32 cellular contexts compared by ENCODE assay signal in the genomic region with DNA sequence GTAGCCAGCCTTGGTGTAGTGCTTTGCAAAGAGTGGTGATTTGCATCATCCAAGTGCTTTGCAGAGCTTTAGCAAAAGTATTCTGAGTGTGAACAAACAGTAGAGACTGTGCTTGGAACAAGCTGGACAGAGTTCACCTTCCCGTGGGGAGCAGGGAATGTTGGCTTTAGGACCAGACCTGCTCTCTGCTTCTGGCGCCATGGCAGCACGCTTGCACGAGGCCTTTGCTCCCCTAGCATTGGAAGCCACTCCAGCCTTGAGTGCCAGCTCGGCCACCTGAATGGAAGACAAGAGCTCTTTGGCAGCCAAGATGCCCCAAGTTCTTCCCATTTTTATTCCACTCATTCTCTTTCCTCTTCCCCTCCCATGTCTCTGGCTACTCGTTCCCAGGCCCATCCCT.
"Had no signal": no experiment of that assay in that cellular context is flagged by ENCODE, and none has a peak within 500 bp of the region (broad histone marks: within the 10 kb centered on the region; RNA-seq: fewer than 3 reads in every experiment).

No MANE protein-coding gene starts in this region.

- H3K27me3 Mint-ChIP-seq: activated naive CD8-positive, alpha-beta T cell treated with anti-CD3 and anti-CD28 coated beads, Interleukin-2, amount 10 ng/mL, durations not matched to agents 7 days and 5 days had no signal

- H3K27me3 ChIP-seq: ascending aorta, brain microvascular endothelial cell, heart right ventricle, left lung, neural progenitor cell, right lobe of liver, thyroid gland, upper lobe of left lung, vagina had no signal

- H3K36me3 Mint-ChIP-seq: activated CD8-positive, alpha-beta memory T cell treated with anti-CD3 and anti-CD28 coated beads, Interleukin-2, amount 10 ng/mL, durations not matched to agents 7 days and 5 days; activated naive CD8-positive, alpha-beta T cell treated with anti-CD3 and anti-CD28 coated beads, Interleukin-2, amount 10 ng/mL, durations not matched to agents 7 days and 5 days; neural progenitor cell; stimulated activated memory B cell treated with anti-CD40 and anti-IgM and Interleukin-4, amounts not matched to agents 10 μg/mL and 1 μg/mL and 100 μg/mL, for 72 hours had no signal

- ATAC-seq: activated CD8-positive, alpha-beta memory T cell treated with anti-CD3 and anti-CD28 coated beads, Interleukin-2, amount 10 ng/mL, durations not matched to agents 7 days and 5 days; activated CD8-positive, alpha-beta T cell treated with anti-CD3 and anti-CD28 coated beads for 36 hours; effector memory CD8-positive, alpha-beta T cell; heart right ventricle; lower lobe of right lung; natural killer cell; right lobe of liver; stimulated activated memory B cell treated with anti-CD40 and anti-IgM and Interleukin-4, amounts not matched to agents 10 μg/mL and 1 μg/mL and 100 μg/mL, for 72 hours; stimulated activated naive CD8-positive, alpha-beta T cell treated with anti-CD3 and anti-CD28 coated beads, Interleukin-15, amount 100 ng/mL, for 72 hours had no signal

- H3K4me2 ChIP-seq: neural progenitor cell had no signal

- H2AFZ ChIP-seq: neural progenitor cell had no signal

- H3K4me1 Mint-ChIP-seq: activated B cell treated with CpG ODN at 0.5 μM for 24 hours; activated naive CD8-positive, alpha-beta T cell treated with anti-CD3 and anti-CD28 coated beads, Interleukin-2, amount 10 ng/mL, durations not matched to agents 7 days and 5 days; natural killer cell; neural progenitor cell; stimulated activated memory B cell treated with anti-CD40 and anti-IgM and Interleukin-4, amounts not matched to agents 10 μg/mL and 1 μg/mL and 100 μg/mL, for 72 hours; stimulated activated naive CD8-positive, alpha-beta T cell treated with anti-CD3 and anti-CD28 coated beads, Interleukin-15, amount 100 ng/mL, for 72 hours had no signal

- DNase-seq: activated B cell treated with CpG ODN at 0.5 μM for 24 hours; activated CD4-positive, alpha-beta T cell treated with anti-CD3 and anti-CD28 coated beads, Interleukin-2, amount 50 U/mL, for 1 hour; activated CD8-positive, alpha-beta memory T cell treated with anti-CD3 and anti-CD28 coated beads, Interleukin-2, amount 10 ng/mL, durations not matched to agents 7 days and 5 days; activated CD8-positive, alpha-beta T cell treated with anti-CD3 and anti-CD28 coated beads for 36 hours; activated naive CD4-positive, alpha-beta T cell; activated naive CD8-positive, alpha-beta T cell treated with anti-CD3 and anti-CD28 coated beads, Interleukin-2, amount 10 ng/mL, durations not matched to agents 7 days and 5 days; activated T-cell treated with anti-CD3 and anti-CD28 coated beads, Interleukin-2, amount 50 U/mL, for 48 hours; brain microvascular endothelial cell; cortex of kidney; effector memory CD8-positive, alpha-beta T cell; erythroblast; foreskin melanocyte; heart right ventricle; kidney glomerular epithelial cell; left lung; lower lobe of right lung; mesendoderm; natural killer cell; small intestine; stimulated activated CD4-positive, alpha-beta T cell treated with anti-CD3 and anti-CD28 coated beads, Interleukin-4, amount 100 ng/mL, for 4 hours; stimulated activated CD8-positive, alpha-beta memory T cell treated with anti-CD3 and anti-CD28 coated beads, Interleukin-4, amount 100 ng/mL, for 48 hours; stimulated activated naive CD8-positive, alpha-beta T cell treated with anti-CD3 and anti-CD28 coated beads, Interleukin-15, amount 100 ng/mL, for 72 hours; substantia nigra; T-helper 1 cell; thyroid gland; upper lobe of left lung had no signal

- H3K9me3 ChIP-seq: lower lobe of right lung, right lobe of liver, thyroid gland, upper lobe of left lung, vagina had no signal

- H3K4me3 ChIP-seq: ascending aorta, heart right ventricle, left lung, lower lobe of right lung, neural progenitor cell, right lobe of liver, thyroid gland, upper lobe of left lung, vagina had no signal

- H3K9ac ChIP-seq: neural progenitor cell had no signal

- H3K36me3 ChIP-seq: ascending aorta, brain microvascular endothelial cell, heart right ventricle, left lung, lower lobe of right lung, neural progenitor cell, right lobe of liver, thyroid gland, upper lobe of left lung, vagina had no signal

- H3K27ac Mint-ChIP-seq: activated B cell treated with CpG ODN at 0.5 μM for 24 hours; activated CD8-positive, alpha-beta memory T cell treated with anti-CD3 and anti-CD28 coated beads, Interleukin-2, amount 10 ng/mL, durations not matched to agents 7 days and 5 days; activated CD8-positive, alpha-beta T cell treated with anti-CD3 and anti-CD28 coated beads for 36 hours; activated naive CD8-positive, alpha-beta T cell treated with anti-CD3 and anti-CD28 coated beads, Interleukin-2, amount 10 ng/mL, durations not matched to agents 7 days and 5 days; effector memory CD8-positive, alpha-beta T cell; natural killer cell; neural progenitor cell; stimulated activated memory B cell treated with anti-CD40 and anti-IgM and Interleukin-4, amounts not matched to agents 10 μg/mL and 1 μg/mL and 100 μg/mL, for 72 hours; T-helper 2 cell treated with Interferon-gamma antibody and Interleukin-4, amounts not matched to agents 5 μg/mL and 100 μg/mL, for 36 hours had no signal

- H3K4me3 Mint-ChIP-seq: activated B cell treated with CpG ODN at 0.5 μM for 24 hours; activated CD8-positive, alpha-beta memory T cell treated with anti-CD3 and anti-CD28 coated beads, Interleukin-2, amount 10 ng/mL, durations not matched to agents 7 days and 5 days; activated CD8-positive, alpha-beta T cell treated with anti-CD3 and anti-CD28 coated beads for 36 hours; activated naive CD8-positive, alpha-beta T cell treated with anti-CD3 and anti-CD28 coated beads, Interleukin-2, amount 10 ng/mL, durations not matched to agents 7 days and 5 days; effector memory CD8-positive, alpha-beta T cell; natural killer cell; neural progenitor cell; stimulated activated memory B cell treated with anti-CD40 and anti-IgM and Interleukin-4, amounts not matched to agents 10 μg/mL and 1 μg/mL and 100 μg/mL, for 72 hours; stimulated activated naive CD8-positive, alpha-beta T cell treated with anti-CD3 and anti-CD28 coated beads, Interleukin-15, amount 100 ng/mL, for 72 hours; T-helper 2 cell treated with Interferon-gamma antibody and Interleukin-4, amounts not matched to agents 5 μg/mL and 100 μg/mL, for 36 hours had no signal

- H3K27ac ChIP-seq: ascending aorta, heart right ventricle, left lung, lower lobe of right lung, neural progenitor cell, right lobe of liver, thyroid gland, upper lobe of left lung, vagina had no signal

- FAIRE-seq: small intestine had no signal

- H3K4me1 ChIP-seq: ascending aorta, heart right ventricle, left lung, lower lobe of right lung, neural progenitor cell, right lobe of liver, thyroid gland, upper lobe of left lung, vagina had no signal
